25 cellular contexts compared by ENCODE assay signal in genomic region chr11:9226514-9226913, GRCh38.
"Had no signal": no experiment of that assay in that cellular context is flagged by ENCODE, and none has a peak within 500 bp of the region (broad histone marks: within the 10 kb centered on the region; RNA-seq: fewer than 3 reads in every experiment).

No MANE protein-coding gene starts in this region.

- H3K79me2 ChIP-seq: parathyroid adenoma had no signal

- H3K36me3 ChIP-seq: thoracic aorta, upper lobe of right lung, WERI-Rb-1 had no signal

- ATAC-seq: activated naive CD4-positive, alpha-beta T cell treated with anti-CD3 and anti-CD28 coated beads, Interleukin-2, amount 50 U/mL, for 72 hours; activated T-helper 17 cell treated with anti-CD3 and anti-CD28 coated beads, Interleukin-2, amount 50 U/mL, for 72 hours; esophagus mucosa; right cardiac atrium; stimulated activated naive B cell treated with anti-CD40 and anti-IgM and Interleukin-4, amounts not matched to agents 10 μg/mL and 1 μg/mL and 100 μg/mL, for 72 hours; T-cell; upper lobe of right lung had no signal

- H3K27ac Mint-ChIP-seq: activated naive CD4-positive, alpha-beta T cell treated with anti-CD3 and anti-CD28 coated beads, Interleukin-2, amount 50 U/mL, for 72 hours; activated T-cell treated with anti-CD3 and anti-CD28 coated beads, Interleukin-2, amount 50 U/mL, for 24 hours; activated T-helper 17 cell treated with anti-CD3 and anti-CD28 coated beads, Interleukin-2, amount 50 U/mL, for 72 hours; nephron progenitor cell; stimulated activated naive B cell treated with anti-CD40 and anti-IgM and Interleukin-4, amounts not matched to agents 10 μg/mL and 1 μg/mL and 100 μg/mL, for 72 hours; T-helper 2 cell treated with Interferon-gamma antibody and Interleukin-4, amounts not matched to agents 5 μg/mL and 100 μg/mL, for 36 hours had no signal

- H3K4me1 ChIP-seq: parathyroid adenoma had no signal

- H3K4me3 ChIP-seq: thoracic aorta, upper lobe of right lung had no signal

- H2AFZ ChIP-seq: parathyroid adenoma had no signal

- H3K36me3 Mint-ChIP-seq: activated naive CD4-positive, alpha-beta T cell treated with anti-CD3 and anti-CD28 coated beads, Interleukin-2, amount 50 U/mL, for 72 hours had no signal

- H3K27ac ChIP-seq: parathyroid adenoma, thoracic aorta, upper lobe of right lung, WERI-Rb-1 had no signal

- DNase-seq: activated CD4-positive, alpha-beta T cell treated with anti-CD3 and anti-CD28 coated beads for 1 hour; activated CD4-positive, alpha-beta T cell treated with anti-CD3 and anti-CD28 coated beads, Interleukin-2, amount 50 U/mL, for 1 hour; activated T-cell treated with anti-CD3 and anti-CD28 coated beads, Interleukin-2, amount 50 U/mL, for 24 hours; central memory CD4-positive, alpha-beta T cell; dermis blood vessel endothelial cell; effector memory CD4-positive, alpha-beta T cell; foreskin melanocyte; hypothalamus; midbrain; nephron progenitor cell; nucleus accumbens; right cardiac atrium; stimulated activated CD4-positive, alpha-beta T cell treated with anti-CD3 and anti-CD28 coated beads, Interleukin-15, amount 100 ng/mL, for 24 hours; stimulated activated CD4-positive, alpha-beta T cell treated with anti-CD3 and anti-CD28 coated beads, Interleukin-2, amount 100 ng/mL, for 48 hours; stimulated activated CD8-positive, alpha-beta memory T cell treated with anti-CD3 and anti-CD28 coated beads, Interleukin-4, amount 100 ng/mL, for 48 hours; stimulated activated naive B cell treated with anti-CD40 and anti-IgM and Interleukin-4, amounts not matched to agents 10 μg/mL and 1 μg/mL and 100 μg/mL, for 72 hours; T-cell; upper lobe of right lung; WERI-Rb-1 had no signal

- H3K9me3 Mint-ChIP-seq: activated naive CD4-positive, alpha-beta T cell treated with anti-CD3 and anti-CD28 coated beads, Interleukin-2, amount 50 U/mL, for 72 hours; activated T-cell treated with anti-CD3 and anti-CD28 coated beads, Interleukin-2, amount 50 U/mL, for 24 hours; activated T-helper 17 cell treated with anti-CD3 and anti-CD28 coated beads, Interleukin-2, amount 50 U/mL, for 72 hours; stimulated activated naive B cell treated with anti-CD40 and anti-IgM and Interleukin-4, amounts not matched to agents 10 μg/mL and 1 μg/mL and 100 μg/mL, for 72 hours; T-cell; T-helper 2 cell treated with Interferon-gamma antibody and Interleukin-4, amounts not matched to agents 5 μg/mL and 100 μg/mL, for 36 hours had no signal

- H3K9me3 ChIP-seq: thoracic aorta, upper lobe of right lung had no signal

- H3K27me3 ChIP-seq: upper lobe of right lung had no signal

- H3K4me3 Mint-ChIP-seq: activated T-cell treated with anti-CD3 and anti-CD28 coated beads, Interleukin-2, amount 50 U/mL, for 24 hours; activated T-helper 17 cell treated with anti-CD3 and anti-CD28 coated beads, Interleukin-2, amount 50 U/mL, for 72 hours; nephron progenitor cell; stimulated activated naive B cell treated with anti-CD40 and anti-IgM and Interleukin-4, amounts not matched to agents 10 μg/mL and 1 μg/mL and 100 μg/mL, for 72 hours; T-cell; T-helper 2 cell treated with Interferon-gamma antibody and Interleukin-4, amounts not matched to agents 5 μg/mL and 100 μg/mL, for 36 hours had no signal

- H3K27me3 Mint-ChIP-seq: activated T-cell treated with anti-CD3 and anti-CD28 coated beads, Interleukin-2, amount 50 U/mL, for 24 hours; activated T-helper 17 cell treated with anti-CD3 and anti-CD28 coated beads, Interleukin-2, amount 50 U/mL, for 72 hours; stimulated activated naive B cell treated with anti-CD40 and anti-IgM and Interleukin-4, amounts not matched to agents 10 μg/mL and 1 μg/mL and 100 μg/mL, for 72 hours; T-cell had no signal
